ENCODE assay signal across 27 cellular contexts in the genomic region with DNA sequence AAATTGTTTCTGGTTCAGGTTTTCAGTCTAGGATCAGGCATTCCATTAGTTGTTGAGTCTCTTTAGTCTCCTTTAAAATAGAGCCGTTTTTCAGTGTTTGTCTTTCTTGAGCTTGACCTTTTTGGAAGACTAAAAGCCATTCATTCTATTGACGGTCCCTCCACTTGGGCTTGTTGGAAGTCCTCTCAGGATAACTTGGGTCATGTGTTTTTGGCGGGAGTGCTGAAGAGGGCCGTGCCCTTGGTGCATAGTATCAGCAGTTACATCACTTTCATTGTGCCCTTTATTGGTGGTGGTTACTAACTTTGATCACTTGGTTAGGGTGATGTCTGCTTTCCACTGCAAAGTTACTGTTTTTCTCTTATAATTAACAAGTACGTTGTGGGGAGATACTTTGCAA. TPM values are rescaled to one million over a fixed set of nuclear protein-coding genes. Genes with fewer than 3 reads are reported as not detected.
"Had no signal": no experiment of that assay in that cellular context is flagged by ENCODE, and none has a peak within 500 bp of the region (broad histone marks: within the 10 kb centered on the region; RNA-seq: fewer than 3 reads in every experiment).

No MANE protein-coding gene starts in this region.

- H3K4me3 ChIP-seq: ascending aorta, coronary artery, dorsolateral prefrontal cortex, esophagus muscularis mucosa, gastroesophageal sphincter had no signal

- H3K4me1 Mint-ChIP-seq: activated CD4-positive, alpha-beta memory T cell treated with anti-CD3 and anti-CD28 coated beads, Interleukin-2, amount 10 ng/mL, durations not matched to agents 7 days and 5 days; activated CD4-positive, alpha-beta T cell treated with anti-CD3 and anti-CD28 coated beads, Interleukin-2, amount 10 ng/mL, durations not matched to agents 7 days and 5 days; activated naive CD4-positive, alpha-beta T cell treated with anti-CD3 and anti-CD28 coated beads, Interleukin-2, amount 10 ng/mL, durations not matched to agents 7 days and 5 days; activated naive CD8-positive, alpha-beta T cell treated with anti-CD3 and anti-CD28 coated beads, Interleukin-2, amount 10 ng/mL, durations not matched to agents 7 days and 5 days; central memory CD8-positive, alpha-beta T cell had no signal

- H3K36me3 Mint-ChIP-seq: activated naive CD4-positive, alpha-beta T cell treated with anti-CD3 and anti-CD28 coated beads, Interleukin-2, amount 10 ng/mL, durations not matched to agents 7 days and 5 days; activated naive CD8-positive, alpha-beta T cell treated with anti-CD3 and anti-CD28 coated beads, Interleukin-2, amount 10 ng/mL, durations not matched to agents 7 days and 5 days had no signal

- H3K27ac Mint-ChIP-seq: activated CD4-positive, alpha-beta memory T cell treated with anti-CD3 and anti-CD28 coated beads, Interleukin-2, amount 10 ng/mL, durations not matched to agents 7 days and 5 days; activated CD4-positive, alpha-beta T cell treated with anti-CD3 and anti-CD28 coated beads, Interleukin-2, amount 10 ng/mL, durations not matched to agents 7 days and 5 days; activated naive CD4-positive, alpha-beta T cell treated with anti-CD3 and anti-CD28 coated beads, Interleukin-2, amount 10 ng/mL, durations not matched to agents 7 days and 5 days; activated naive CD4-positive, alpha-beta T cell treated with anti-CD3 and anti-CD28 coated beads, Interleukin-2, amount 50 U/mL, for 72 hours; activated naive CD8-positive, alpha-beta T cell treated with anti-CD3 and anti-CD28 coated beads, Interleukin-2, amount 10 ng/mL, durations not matched to agents 7 days and 5 days; activated T-cell treated with anti-CD3 and anti-CD28 coated beads, Interleukin-2, amount 50 U/mL, for 24 hours; activated T-cell treated with anti-CD3 and anti-CD28 coated beads, Interleukin-2, amount 50 U/mL, for 72 hours; dendritic cell treated with granulocyte-macrophage colony-stimulating factor and Interleukin-4, amounts not matched to agents 40 ng/mL and 50 ng/mL, for 4 days had no signal

- H3K27ac ChIP-seq: ascending aorta, brain microvascular endothelial cell, coronary artery, esophagus muscularis mucosa, foreskin keratinocyte, gastroesophageal sphincter had no signal

- FAIRE-seq: bronchial epithelial cell had no signal

- H3K9me3 ChIP-seq: ascending aorta had no signal

- H3K27me3 ChIP-seq: ascending aorta, brain microvascular endothelial cell, foreskin keratinocyte, gastroesophageal sphincter had no signal

- DNase-seq: activated CD4-positive, alpha-beta memory T cell treated with anti-CD3 and anti-CD28 coated beads, Interleukin-2, amount 10 ng/mL, durations not matched to agents 7 days and 5 days; activated CD4-positive, alpha-beta T cell treated with anti-CD3 and anti-CD28 coated beads for 1 hour; activated CD4-positive, alpha-beta T cell treated with anti-CD3 and anti-CD28 coated beads for 4 hours; activated CD4-positive, alpha-beta T cell treated with anti-CD3 and anti-CD28 coated beads, Interleukin-2, amount 10 ng/mL, durations not matched to agents 7 days and 5 days; activated CD4-positive, alpha-beta T cell treated with anti-CD3 and anti-CD28 coated beads, Interleukin-2, amount 50 U/mL, for 4 hours; activated CD8-positive, alpha-beta memory T cell treated with anti-CD3 and anti-CD28 coated beads, Interleukin-2, amount 50 U/mL, for 48 hours; activated gamma-delta T cell; activated naive CD4-positive, alpha-beta T cell; activated naive CD4-positive, alpha-beta T cell treated with anti-CD3 and anti-CD28 coated beads, Interleukin-2, amount 10 ng/mL, durations not matched to agents 7 days and 5 days; activated naive CD8-positive, alpha-beta T cell treated with anti-CD3 and anti-CD28 coated beads, Interleukin-2, amount 10 ng/mL, durations not matched to agents 7 days and 5 days; activated T-cell treated with anti-CD3 and anti-CD28 coated beads for 4 hours; activated T-cell treated with anti-CD3 and anti-CD28 coated beads, Interleukin-2, amount 50 U/mL, for 24 hours; activated T-cell treated with anti-CD3 and anti-CD28 coated beads, Interleukin-2, amount 50 U/mL, for 72 hours; brain microvascular endothelial cell; dorsolateral prefrontal cortex; effector memory CD4-positive, alpha-beta T cell; erythroblast; foreskin keratinocyte; T-helper 2 cell had no signal

- ATAC-seq: activated naive CD4-positive, alpha-beta T cell treated with anti-CD3 and anti-CD28 coated beads, Interleukin-2, amount 50 U/mL, for 72 hours; activated T-cell treated with anti-CD3 and anti-CD28 coated beads, Interleukin-2, amount 50 U/mL, for 72 hours; foreskin keratinocyte; gastroesophageal sphincter had no signal

- H3K36me3 ChIP-seq: ascending aorta, brain microvascular endothelial cell, esophagus muscularis mucosa, gastroesophageal sphincter had no signal

- H3K4me1 ChIP-seq: ascending aorta, esophagus muscularis mucosa, foreskin keratinocyte, gastroesophageal sphincter had no signal

- H3K9me3 Mint-ChIP-seq: activated CD4-positive, alpha-beta memory T cell treated with anti-CD3 and anti-CD28 coated beads, Interleukin-2, amount 10 ng/mL, durations not matched to agents 7 days and 5 days; activated CD4-positive, alpha-beta T cell treated with anti-CD3 and anti-CD28 coated beads, Interleukin-2, amount 10 ng/mL, durations not matched to agents 7 days and 5 days; activated naive CD4-positive, alpha-beta T cell treated with anti-CD3 and anti-CD28 coated beads, Interleukin-2, amount 10 ng/mL, durations not matched to agents 7 days and 5 days; activated naive CD4-positive, alpha-beta T cell treated with anti-CD3 and anti-CD28 coated beads, Interleukin-2, amount 50 U/mL, for 72 hours; activated naive CD8-positive, alpha-beta T cell treated with anti-CD3 and anti-CD28 coated beads, Interleukin-2, amount 10 ng/mL, durations not matched to agents 7 days and 5 days; activated T-cell treated with anti-CD3 and anti-CD28 coated beads, Interleukin-2, amount 50 U/mL, for 24 hours; activated T-cell treated with anti-CD3 and anti-CD28 coated beads, Interleukin-2, amount 50 U/mL, for 72 hours; central memory CD8-positive, alpha-beta T cell had no signal

- H3K27me3 Mint-ChIP-seq: activated CD4-positive, alpha-beta memory T cell treated with anti-CD3 and anti-CD28 coated beads, Interleukin-2, amount 10 ng/mL, durations not matched to agents 7 days and 5 days; activated naive CD4-positive, alpha-beta T cell treated with anti-CD3 and anti-CD28 coated beads, Interleukin-2, amount 10 ng/mL, durations not matched to agents 7 days and 5 days; activated T-cell treated with anti-CD3 and anti-CD28 coated beads, Interleukin-2, amount 50 U/mL, for 24 hours had no signal

- H3K4me3 Mint-ChIP-seq: activated CD4-positive, alpha-beta memory T cell treated with anti-CD3 and anti-CD28 coated beads, Interleukin-2, amount 10 ng/mL, durations not matched to agents 7 days and 5 days; activated CD4-positive, alpha-beta T cell treated with anti-CD3 and anti-CD28 coated beads, Interleukin-2, amount 10 ng/mL, durations not matched to agents 7 days and 5 days; activated naive CD4-positive, alpha-beta T cell treated with anti-CD3 and anti-CD28 coated beads, Interleukin-2, amount 10 ng/mL, durations not matched to agents 7 days and 5 days; activated naive CD8-positive, alpha-beta T cell treated with anti-CD3 and anti-CD28 coated beads, Interleukin-2, amount 10 ng/mL, durations not matched to agents 7 days and 5 days; activated T-cell treated with anti-CD3 and anti-CD28 coated beads, Interleukin-2, amount 50 U/mL, for 24 hours; activated T-cell treated with anti-CD3 and anti-CD28 coated beads, Interleukin-2, amount 50 U/mL, for 72 hours; central memory CD8-positive, alpha-beta T cell; dendritic cell treated with granulocyte-macrophage colony-stimulating factor and Interleukin-4, amounts not matched to agents 40 ng/mL and 50 ng/mL, for 4 days had no signal

RNA-seq across cellular contexts. Expression of a gene that starts 20.8 kb away (rescaled TPM):
- total RNA-seq: bronchial epithelial cell, foreskin keratinocyte had no signal
- polyA plus RNA-seq: foreskin keratinocyte had no signal
